Comparison of ENCODE assay signal across 8 cellular contexts in the genomic region with DNA sequence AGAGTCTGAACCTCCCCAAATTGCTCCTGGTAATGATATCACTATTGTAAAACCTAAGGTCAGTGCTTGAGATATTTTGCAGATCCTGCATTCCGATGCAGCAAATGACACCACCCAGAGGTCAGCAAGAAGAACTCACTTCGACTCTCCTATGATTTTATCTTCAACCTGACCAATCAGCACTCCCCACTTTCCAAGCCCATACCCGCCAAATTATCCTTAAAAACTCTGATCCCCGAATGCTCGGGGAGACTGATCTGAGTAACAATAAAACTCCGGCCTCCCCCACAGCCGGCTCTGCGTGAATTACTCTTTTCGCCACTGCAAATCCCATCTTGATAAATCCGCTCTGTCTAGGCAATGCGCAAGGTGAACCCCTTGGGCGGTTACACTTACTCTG. TPM values are rescaled to one million over a fixed set of nuclear protein-coding genes. Genes with fewer than 3 reads are reported as not detected.
DNase-seq lines count a peak whose midpoint lies in the region; ATAC-seq and TF ChIP-seq lines count a peak whose summit lies in the region.

No MANE protein-coding gene starts in this region.

- H3K27me3 ChIP-seq in heart right ventricle, result no peaks in the 10 kb centered on the region
- no peaks in the 10 kb centered on the region for H3K27me3 ChIP-seq in gastrocnemius medialis

- TF ChIP-seq POLR2A in gastrocnemius medialis (IDR thresholded peaks at IDR 0.05), result no peak

- ATAC-seq in heart right ventricle, result no peak
- no peak for ATAC-seq in left ventricle myocardium superior
- no peak for ATAC-seq in gastrocnemius medialis
- ATAC-seq in HG03460 (IDR thresholded peaks at IDR 0.05; ENCODE audit: unreplicated experiment), result no peak
- no peak for ATAC-seq in GM21360 (IDR thresholded peaks at IDR 0.05; ENCODE audit: unreplicated experiment)

- TF ChIP-seq CTCF in heart right ventricle (IDR thresholded peaks at IDR 0.05), result peak in 6 of 9 donors; percentile 15 to 43 (median 30)
- TF ChIP-seq CTCF in RWPE1 (conservative IDR thresholded peaks at IDR 0.05; ENCODE audit: low read depth), result peak; percentile 68
- no peak for TF ChIP-seq CTCF in fibroblast of villous mesenchyme (IDR thresholded peaks at IDR 0.05; ENCODE audit: insufficient read depth, low read depth, low read length)
- peak in 1 of 5 experiments; percentile 12 for TF ChIP-seq CTCF in gastrocnemius medialis (IDR thresholded peaks at IDR 0.05 in 4 of 5, conservative IDR thresholded peaks at IDR 0.05 in 1 of 5)

- H3K27ac ChIP-seq in heart right ventricle (peak overlapping the region in 5 of 10 donors; percentile 91 to 97 (median 94)), RWPE1 (peak overlapping the region; percentile 65), gastrocnemius medialis (peak overlapping the region; percentile 91 to 97 (median 96))

- H3K9me3 ChIP-seq in heart right ventricle (no peaks in the 10 kb centered on the region), gastrocnemius medialis (no peaks in the 10 kb centered on the region)

- in situ Hi-C loops in gastrocnemius medialis (cut with MboI; ENCODE audit: low sequenced_read_pairs in 4 of 4), result loop anchor here in 1 of 4 donors (10.0 kb wide), 1 partner anchor 113 kb away; no protein-coding TSS in a partner anchor

- DNase-seq in heart right ventricle, result no peak
- DNase-seq in left ventricle myocardium superior, result no peak
- peak; percentile 50 for DNase-seq in RWPE1 (ENCODE audit: low spot score)
- peak; percentile 55 for DNase-seq in fibroblast of villous mesenchyme (ENCODE audit: low read depth)
- DNase-seq in gastrocnemius medialis, result no peak
- DNase-seq in NCI-H2029 treated with DMSO at 0.1 percent for 48 hours (lab: John Stamatoyannopoulos, UW), result no peak

- CTCF ChIA-PET in RWPE1 (lab: Yijun Ruan, JAX), result interaction anchor here (0.5 kb wide), 1 partner anchor 394 kb away, joined by 3 read pairs; no protein-coding TSS in a partner anchor

- H3K36me3 ChIP-seq in heart right ventricle, result peaks cover 0 to 24% (median 0%) of the 10 kb centered on the region in 9 donors
- peaks cover 0 to 14% of the 10 kb centered on the region in 2 donors for H3K36me3 ChIP-seq in gastrocnemius medialis

- intact Hi-C loops in heart right ventricle (cut with DNase I), result loop anchor here in 4 of 10 donors (5.0 to 10.0 kb wide), 4 partner anchors 100 to 130 kb away; a partner anchor contains a TSS
- intact Hi-C loops in left ventricle myocardium superior (cut with micrococcal nuclease), result no loop called here
- intact Hi-C loops in gastrocnemius medialis (cut with DNase I; ENCODE audit: low total_unique reads), result loop anchor here (2.0 to 5.0 kb wide), 5 partner anchors 57 to 475 kb away; a partner anchor contains a TSS

- peak overlapping the region; percentile 66 to 98 (median 86) for H3K4me3 ChIP-seq in heart right ventricle
- H3K4me3 ChIP-seq in fibroblast of villous mesenchyme (ENCODE audit: low read depth, low read length), result peak overlapping the region; percentile 90
- peak overlapping the region; percentile 91 to 97 (median 94) for H3K4me3 ChIP-seq in gastrocnemius medialis

- POLR2A ChIA-PET in RWPE1 (lab: Yijun Ruan, JAX; ENCODE audit: low non-redundant PET), result no interaction called here

- H3K4me1 ChIP-seq in heart right ventricle, result peaks cover 3 to 70% (median 58%) of the 10 kb centered on the region in 9 donors
- H3K4me1 ChIP-seq in gastrocnemius medialis, result peaks cover 22 to 26% of the 10 kb centered on the region in 2 donors

- WGBS in heart right ventricle, 2 donors, result 3 to 6% methylated on average over 12 of the region's 12 CpGs

RNA-seq across cellular contexts. Expression of a gene that starts 1.2 kb away (rescaled TPM):
- total RNA-seq in heart right ventricle (100 to 1,000 TPM in 5 of 10 donors, 10 to 100 TPM in 5; 70.0 to 258 (median 96.0) TPM), left ventricle myocardium superior (105 TPM), fibroblast of villous mesenchyme (252 and 317 TPM in 2 replicates), gastrocnemius medialis (100 to 1,000 TPM in 1 of 4 donors, 10 to 100 TPM in 3; 75.9 to 176 (median 92.9) TPM)
- 100 to 1,000 TPM; 130 to 148 TPM for polyA plus RNA-seq in heart right ventricle

RNA-seq across cellular contexts. Expression of a gene that starts 1.6 kb away (rescaled TPM):
- total RNA-seq in heart right ventricle (10 to 100 TPM; 32.0 to 44.3 (median 40.3) TPM), left ventricle myocardium superior (37.5 TPM), fibroblast of villous mesenchyme (14.8 and 24.6 TPM in 2 replicates), gastrocnemius medialis (10 to 100 TPM in 3 of 4 donors, 1 to 10 TPM in 1; 9.9 to 11.6 (median 11.4) TPM)
- polyA plus RNA-seq in heart right ventricle, result 10 to 100 TPM; 20.6 to 32.1 TPM

Comparison
In these comparisons a context has a peak if more than half of its experiments do, and no peak if none do; other contexts are left out.
1. DNase-seq: peak in RWPE1 (single experiment) and fibroblast of villous mesenchyme (single experiment); none in heart right ventricle (0 of 2), left ventricle myocardium superior (single experiment), gastrocnemius medialis (0 of 2) and NCI-H2029 treated with DMSO at 0.1 percent for 48 hours (single experiment).
2. Peak in every context shown above with its lines, with median percentiles within 50 percentile points of each other: H3K4me3 ChIP-seq.